ENCODE assay signal across 19 cellular contexts in the genomic region with DNA sequence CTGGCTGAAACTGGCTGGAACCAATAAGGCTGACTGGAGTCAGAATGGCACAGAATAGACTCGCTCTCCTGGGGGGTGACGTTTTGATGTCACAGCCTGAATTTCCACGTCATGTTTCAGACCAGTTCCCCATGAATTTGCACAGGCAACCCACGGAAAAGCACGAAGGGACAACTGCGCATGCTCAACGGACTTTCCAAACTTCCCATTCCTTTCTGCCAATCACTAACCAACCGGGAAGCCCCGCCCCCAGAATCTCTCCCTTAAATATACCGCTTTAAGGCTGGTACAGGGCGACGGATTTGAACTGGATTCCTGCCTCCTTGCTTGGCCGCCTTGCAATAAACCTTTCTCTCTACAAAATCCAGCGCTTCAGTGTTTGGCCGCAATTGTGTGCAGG.
DNase-seq lines count a peak whose midpoint lies in the region; ATAC-seq, FAIRE-seq and TF ChIP-seq lines count a peak whose summit lies in the region.
"Had no signal": no experiment of that assay in that cellular context is flagged by ENCODE, and none has a peak within 500 bp of the region (broad histone marks: within the 10 kb centered on the region; RNA-seq: fewer than 3 reads in every experiment).

No MANE protein-coding gene starts in this region.

- BruUV-seq in Calu3 (replicated peaks; lab: Mats Ljungman, UMichigan): no TSS peak

- no peak overlapping the region for H3K4me3 Mint-ChIP-seq in Calu3 (ENCODE audit: low read depth, unreplicated experiment)
- H3K4me3 Mint-ChIP-seq: CD4-positive, alpha-beta memory T cell; HFFc6 had no signal

- DNase-seq in A172 (ENCODE audit: low spot score): peak; percentile 28
- DNase-seq in H4 (ENCODE audit: low spot score): peak; percentile 7
- DNase-seq in bronchial epithelial cell (ENCODE audit: low read depth): no peak
- no peak for DNase-seq in Calu3
- no peak for DNase-seq in epidermal melanocyte (ENCODE audit: insufficient read length, low spot score)
- no peak for DNase-seq in activated CD8-positive, alpha-beta memory T cell treated with anti-CD3 and anti-CD28 coated beads, Interleukin-2, amount 50 U/mL, for 4 hours
- DNase-seq: 8988T; C1 segment of cervical spinal cord; CD4-positive, alpha-beta memory T cell; COR-L47; DMS153; DND-41; HFFc6 had no signal

- TF ChIP-seq RAD21 in neural cell (conservative IDR thresholded peaks at IDR 0.05): no peak

- H3K27me3 ChIP-seq in bronchial epithelial cell (ENCODE audit: control insufficient read depth, insufficient read depth, low read length) (no peaks in the 10 kb centered on the region), neural cell (ENCODE audit: insufficient read depth, low read depth, low read length) (no peaks in the 10 kb centered on the region)

- no peaks in the 10 kb centered on the region for H4K20me1 ChIP-seq in neural cell (ENCODE audit: insufficient read depth)

- TF ChIP-seq EP300 in neural cell (conservative IDR thresholded peaks at IDR 0.05; ENCODE audit: poor library complexity, severe bottlenecking): peak; percentile 3

- H3F3A ChIP-seq in neural cell (ENCODE audit: insufficient read depth, low read length, poor library complexity, severe bottlenecking): peaks cover 3% of the 10 kb centered on the region

- H3K4me1 Mint-ChIP-seq in Calu3 (ENCODE audit: low read depth, unreplicated experiment): no peaks in the 10 kb centered on the region
- H3K4me1 Mint-ChIP-seq: CD4-positive, alpha-beta memory T cell had no signal

- no peak for ATAC-seq in HG03175 (IDR thresholded peaks at IDR 0.05; ENCODE audit: unreplicated experiment)

- H3K36me3 ChIP-seq in bronchial epithelial cell (ENCODE audit: control insufficient read depth, insufficient read depth, low read length) (no peaks in the 10 kb centered on the region), neural cell (ENCODE audit: insufficient read depth, low read length) (peaks cover 12% of the 10 kb centered on the region)
- H3K36me3 ChIP-seq: HAP-1 had no signal

- H3K27me3 Mint-ChIP-seq in Calu3 (ENCODE audit: unreplicated experiment): no peaks in the 10 kb centered on the region

- no peak overlapping the region for H2AFZ ChIP-seq in neural cell (ENCODE audit: low read depth, low read length)

- no peak overlapping the region for H3K27ac Mint-ChIP-seq in Calu3 (ENCODE audit: unreplicated experiment)
- H3K27ac Mint-ChIP-seq: CD4-positive, alpha-beta memory T cell; HFFc6 had no signal

- CTCF ChIA-PET in Calu3 (lab: Charles Lee): no interaction called here

- H3K9me2 ChIP-seq in neural cell (ENCODE audit: insufficient read depth, low read length): no peaks in the 10 kb centered on the region

- TF ChIP-seq CTCF in bronchial epithelial cell (IDR thresholded peaks at IDR 0.05; ENCODE audit: insufficient read depth, low read length, severe bottlenecking): no peak
- TF ChIP-seq CTCF in neural cell (IDR thresholded peaks at IDR 0.05; ENCODE audit: poor library complexity, severe bottlenecking): no peak
- no peak for TF ChIP-seq CTCF in Calu3 (IDR thresholded peaks at IDR 0.05; ENCODE audit: unreplicated experiment)

- H3K4me2 ChIP-seq in neural cell (ENCODE audit: low read length): no peak overlapping the region

- peak; percentile 32 for FAIRE-seq in bronchial epithelial cell (lab: Jason Lieb, UNC)
- FAIRE-seq: G401.6, GM12892, H54 had no signal

- intact Hi-C loops in Calu3 (cut with micrococcal nuclease; ENCODE audit: unreplicated experiment): no loop called here

- no peaks in the 10 kb centered on the region for H3K9me3 ChIP-seq in neural cell (ENCODE audit: low read length)
- H3K9me3 ChIP-seq: HAP-1 had no signal

- H3K9ac ChIP-seq in neural cell (ENCODE audit: low read length): peak overlapping the region; percentile 11

- no peaks in the 10 kb centered on the region for H3K36me3 Mint-ChIP-seq in Calu3 (ENCODE audit: insufficient read depth, unreplicated experiment)
- H3K36me3 Mint-ChIP-seq: CD4-positive, alpha-beta memory T cell had no signal

- peak overlapping the region; percentile 82 for H3K27ac ChIP-seq in neural cell (ENCODE audit: low read length)

- H3K79me2 ChIP-seq in neural cell (replicated peaks; ENCODE audit: insufficient read depth, low read length): no peaks in the 10 kb centered on the region

- no peak overlapping the region for H3K4me3 ChIP-seq in bronchial epithelial cell (ENCODE audit: low read depth, low read length)
- no peak overlapping the region for H3K4me3 ChIP-seq in neural cell (ENCODE audit: low read length)
- H3K4me3 ChIP-seq: HAP-1 had no signal

- H3K9me3 Mint-ChIP-seq in Calu3 (ENCODE audit: low read depth, unreplicated experiment): no peaks in the 10 kb centered on the region

TF ChIP-seq in neural cell, 6 proteins besides CTCF, POLR2A, EP300 and RAD21:
- TF ChIP-seq SMC3 (conservative IDR thresholded peaks at IDR 0.05; ENCODE audit: poor library complexity): no peak
- TF ChIP-seq POLR2AphosphoS5 (IDR thresholded peaks at IDR 0.05): peak; percentile 25

Comparison
In these comparisons a context has a peak if more than half of its experiments do, and no peak if none do; other contexts are left out.
1. DNase-seq: peak in A172 (single experiment) and H4 (single experiment); none in bronchial epithelial cell (single experiment), Calu3 (single experiment), epidermal melanocyte (single experiment) and activated CD8-positive, alpha-beta memory T cell treated with anti-CD3 and anti-CD28 coated beads, Interleukin-2, amount 50 U/mL, for 4 hours (single experiment).